Comparison of ENCODE assay signal across 10 cellular contexts in the genomic region with DNA sequence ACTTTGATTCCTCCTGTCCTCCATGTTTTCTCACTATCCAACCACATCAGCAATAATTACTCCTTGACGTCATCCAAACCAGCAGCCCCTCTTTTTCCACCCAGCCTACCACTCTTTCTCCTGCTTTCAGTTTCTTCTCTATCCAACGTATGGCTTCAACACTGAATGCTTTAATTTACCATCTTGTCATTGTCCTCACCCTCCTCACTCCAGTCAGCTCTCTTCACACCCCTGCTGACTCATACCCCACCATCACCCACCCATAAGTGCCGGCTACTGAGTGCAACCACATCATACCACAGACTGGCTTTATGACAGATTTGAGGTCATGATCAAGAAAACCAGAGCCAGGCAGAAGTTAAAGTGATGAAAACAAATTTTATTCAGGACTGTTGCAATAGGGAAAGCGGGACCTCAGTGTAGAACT. TPM values are rescaled to one million over a fixed set of nuclear protein-coding genes. Genes with fewer than 3 reads are reported as not detected.
DNase-seq lines count a peak whose midpoint lies in the region; ATAC-seq and TF ChIP-seq lines count a peak whose summit lies in the region.
"Had no signal": no experiment of that assay in that cellular context is flagged by ENCODE, and none has a peak within 500 bp of the region (broad histone marks: within the 10 kb centered on the region; RNA-seq: fewer than 3 reads in every experiment).

No MANE protein-coding gene starts in this region.

- no peaks in the 10 kb centered on the region for H3K9me3 Mint-ChIP-seq in activated T-cell treated with anti-CD3 and anti-CD28 coated beads, Interleukin-2, amount 50 U/mL, for 4 hours

- peaks cover 32% of the 10 kb centered on the region for H3K27me3 Mint-ChIP-seq in activated T-cell treated with anti-CD3 and anti-CD28 coated beads, Interleukin-2, amount 50 U/mL, for 4 hours (ENCODE audit: low read depth)

- peak; percentile 49 for ATAC-seq in HG03196 (IDR thresholded peaks at IDR 0.05; ENCODE audit: unreplicated experiment)
- peak; percentile 98 for ATAC-seq in activated T-cell treated with anti-CD3 and anti-CD28 coated beads, Interleukin-2, amount 50 U/mL, for 4 hours

- H3K79me2 ChIP-seq in osteoblast (ENCODE audit: insufficient read depth, low read length), result no peaks in the 10 kb centered on the region

- CTCF ChIA-PET in A673 (lab: Charles Lee), result no interaction called here

- intact Hi-C loops in A673 (cut with micrococcal nuclease; ENCODE audit: unreplicated experiment), result no loop called here

- H3K27ac ChIP-seq in osteoblast (ENCODE audit: low read depth, low read length), result no peak overlapping the region
- H3K27ac ChIP-seq in A673 (ENCODE audit: low read depth, low read length, poor library complexity, severe bottlenecking), result no peak overlapping the region

- POLR2A ChIA-PET in A673 (lab: Charles Lee; ENCODE audit: low non-redundant PET), result no interaction called here

- H2AFZ ChIP-seq in osteoblast (ENCODE audit: low read length), result no peak overlapping the region

- no peaks in the 10 kb centered on the region for H3K36me3 Mint-ChIP-seq in activated T-cell treated with anti-CD3 and anti-CD28 coated beads, Interleukin-2, amount 50 U/mL, for 4 hours (ENCODE audit: insufficient read depth)

- BruUV-seq in A673 (replicated peaks; lab: Mats Ljungman, UMichigan), result no TSS peak

- no peaks in the 10 kb centered on the region for H3K9me3 ChIP-seq in osteoblast (ENCODE audit: low read depth, low read length)
- H3K9me3 ChIP-seq in A673 (ENCODE audit: low read depth, low read length, poor library complexity, severe bottlenecking), result no peaks in the 10 kb centered on the region

- H3K4me3 ChIP-seq in osteoblast (ENCODE audit: insufficient read depth, low read length), result no peak overlapping the region
- no peak overlapping the region for H3K4me3 ChIP-seq in A673 (ENCODE audit: low read depth, low read length, poor library complexity, severe bottlenecking)

- H3K4me1 ChIP-seq in osteoblast (ENCODE audit: insufficient read depth, low read length), result peaks cover 24% of the 10 kb centered on the region
- peaks cover 8% of the 10 kb centered on the region for H3K4me1 ChIP-seq in A673 (ENCODE audit: insufficient read depth, low read length, poor library complexity, severe bottlenecking)

- H4K20me1 ChIP-seq in osteoblast (ENCODE audit: insufficient read depth, low read length), result no peaks in the 10 kb centered on the region

- H3K27me3 ChIP-seq in osteoblast (ENCODE audit: insufficient read depth, low read length) (no peaks in the 10 kb centered on the region), A673 (replicated peaks; ENCODE audit: insufficient read depth, low read depth, low read length, poor library complexity) (no peaks in the 10 kb centered on the region)

- DNase-seq in GM04503 (ENCODE audit: low read depth) (peak; percentile 77), osteoblast (ENCODE audit: insufficient read length, low spot score, missing footprints) (peak; percentile 81), A673 (ENCODE audit: low spot score) (no peak), DMS114 treated with DMSO at 0.1 percent for 48 hours (lab: John Stamatoyannopoulos, UW; ENCODE audit: unreplicated experiment) (no peak), cortex of kidney (lab: John Stamatoyannopoulos, UW) (no peak)
- peak; percentile 12 for DNase-seq in activated T-cell treated with anti-CD3 and anti-CD28 coated beads, Interleukin-2, amount 50 U/mL, for 4 hours
- no peak for DNase-seq in effector CD8-positive, alpha-beta T cell (lab: John Stamatoyannopoulos, UW)
- DNase-seq: occipital lobe had no signal

- peak overlapping the region; percentile 16 for H3K4me3 Mint-ChIP-seq in activated T-cell treated with anti-CD3 and anti-CD28 coated beads, Interleukin-2, amount 50 U/mL, for 4 hours

- peak overlapping the region; percentile 55 for H3K4me2 ChIP-seq in osteoblast (ENCODE audit: insufficient read depth, low read length)

- H3K36me3 ChIP-seq in osteoblast (ENCODE audit: insufficient read depth, low read length) (no peaks in the 10 kb centered on the region), A673 (ENCODE audit: insufficient read depth, low read length, poor library complexity, severe bottlenecking) (no peaks in the 10 kb centered on the region)

- H3K4me1 Mint-ChIP-seq in activated T-cell treated with anti-CD3 and anti-CD28 coated beads, Interleukin-2, amount 50 U/mL, for 4 hours (ENCODE audit: low read depth), result peaks cover 25% of the 10 kb centered on the region

- TF ChIP-seq CTCF in osteoblast (IDR thresholded peaks at IDR 0.05; ENCODE audit: extremely low read depth, low read depth, low read length) (no peak), A673 (conservative IDR thresholded peaks at IDR 0.05; ENCODE audit: low read depth, low read length) (no peak)

RNA-seq across cellular contexts. Expression of a gene that starts 9.8 kb away (rescaled TPM):
- 10 to 100 TPM; 37.0 to 69.5 (median 59.4) TPM for total RNA-seq in activated T-cell treated with anti-CD3 and anti-CD28 coated beads, Interleukin-2, amount 50 U/mL, for 4 hours
- total RNA-seq in osteoblast, result 1,038 and 1,166 TPM in 2 replicates
- total RNA-seq in A673 (2021), result 332 and 389 TPM in 2 replicates

RNA-seq across cellular contexts. Expression of a gene that starts 58.4 kb away (rescaled TPM):
- total RNA-seq in activated T-cell treated with anti-CD3 and anti-CD28 coated beads, Interleukin-2, amount 50 U/mL, for 4 hours, result not detected
- 0.72 and 1.8 TPM in 2 replicates for total RNA-seq in osteoblast
- total RNA-seq in A673 (2021), result 0.37 and 0.45 TPM in 2 replicates
- total RNA-seq: T-helper 1 cell treated with Interleukin-12 subunit alpha and Interleukin-12 subunit beta and Interleukin-4 antibody, amounts not matched to agents 30 ng/mL and 1 ng/mL, for 36 hours had no signal

Comparison
In these comparisons a context has a peak if more than half of its experiments do, and no peak if none do; other contexts are left out.
1. DNase-seq: peak in GM04503 (single experiment), activated T-cell treated with anti-CD3 and anti-CD28 coated beads, Interleukin-2, amount 50 U/mL, for 4 hours (single experiment) and osteoblast (single experiment); none in A673 (single experiment), DMS114 treated with DMSO at 0.1 percent for 48 hours (single experiment), cortex of kidney (single experiment) and effector CD8-positive, alpha-beta T cell (single experiment).